ENCODE assay signal across 25 cellular contexts in the genomic region with DNA sequence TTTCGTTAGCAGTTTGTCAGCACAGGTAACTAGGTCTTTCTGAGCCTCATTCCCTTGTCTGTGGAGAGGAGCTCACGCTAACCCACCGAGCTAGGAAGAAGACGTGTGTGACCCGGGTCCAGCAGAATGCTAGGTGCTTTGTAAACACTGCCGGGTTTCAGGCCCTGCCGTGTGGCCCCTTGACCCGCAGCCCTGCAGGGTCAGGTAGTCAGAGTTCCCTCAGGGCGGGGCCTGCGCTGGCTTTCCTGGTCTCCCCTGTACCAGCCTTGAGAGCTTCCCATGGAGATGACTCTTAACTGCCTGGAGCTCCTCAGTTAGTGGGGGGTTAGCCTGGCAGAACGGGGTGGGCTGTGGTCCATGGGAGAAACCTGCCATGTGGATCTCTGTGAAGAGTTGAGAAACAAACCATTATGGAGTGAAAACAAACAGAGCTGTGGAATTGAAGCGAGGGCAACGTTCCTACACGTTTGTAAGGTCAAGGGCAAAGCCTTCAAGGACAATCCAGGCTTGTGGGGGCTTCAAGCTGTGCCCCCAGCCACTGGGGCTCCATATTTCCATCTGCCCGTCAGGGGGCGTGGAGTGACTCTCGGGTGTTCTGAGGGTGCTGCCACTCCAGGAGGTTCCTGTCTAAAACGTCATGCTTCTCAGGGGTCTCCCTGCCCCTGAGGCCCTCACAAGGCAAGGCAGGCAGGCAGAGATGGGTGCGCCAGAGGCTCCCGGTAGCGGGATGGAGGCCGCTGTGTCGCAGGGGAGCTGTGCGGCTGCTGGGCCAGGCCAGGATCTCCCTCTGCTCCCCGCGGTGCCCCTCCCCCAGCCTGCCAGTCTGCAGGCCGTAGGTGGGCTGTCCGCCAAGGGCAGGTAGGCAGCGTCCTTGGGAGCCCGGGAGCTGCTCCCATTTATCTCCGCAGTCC. TPM values are rescaled to one million over a fixed set of nuclear protein-coding genes. Genes with fewer than 3 reads are reported as not detected.
"Had no signal": no experiment of that assay in that cellular context is flagged by ENCODE, and none has a peak within 500 bp of the region (broad histone marks: within the 10 kb centered on the region; RNA-seq: fewer than 3 reads in every experiment).

No MANE protein-coding gene starts in this region.

- H3K9me3 Mint-ChIP-seq: activated CD4-positive, alpha-beta T cell treated with anti-CD3 and anti-CD28 coated beads, Interleukin-2, amount 10 ng/mL, durations not matched to agents 24 days and 14 days; activated CD8-positive, alpha-beta T cell treated with anti-CD3 and anti-CD28 coated beads for 36 hours; activated naive CD4-positive, alpha-beta T cell treated with anti-CD3 and anti-CD28 coated beads, Interleukin-2, amount 50 U/mL, for 72 hours; activated T-cell treated with anti-CD3 and anti-CD28 coated beads, Interleukin-2, amount 50 U/mL, for 24 hours; activated T-helper 2 cell treated with anti-CD3 and anti-CD28 coated beads, Interferon-gamma antibody, Interleukin-2, Interleukin-4, amounts not matched to agents 10 μg/mL and 5 μg/mL and 100 μg/mL, durations not matched to agents 14 hours and 24 hours and 36 hours; neural crest cell; T-cell had no signal

- H3K9me3 ChIP-seq: adrenal gland, esophagus muscularis mucosa, gastroesophageal sphincter, heart left ventricle, left lung, thyroid gland had no signal

- H3K27me3 ChIP-seq: thyroid gland had no signal

- H3K4me3 ChIP-seq: adrenal gland, esophagus muscularis mucosa, gastroesophageal sphincter, heart left ventricle, left lung, thyroid gland had no signal

- H3K36me3 Mint-ChIP-seq: activated naive CD4-positive, alpha-beta T cell treated with anti-CD3 and anti-CD28 coated beads, Interleukin-2, amount 50 U/mL, for 72 hours; T-cell had no signal

- H3K36me3 ChIP-seq: adrenal gland, esophagus muscularis mucosa, gastroesophageal sphincter, heart left ventricle, left lung, thyroid gland had no signal

- FAIRE-seq: astrocyte, bronchial epithelial cell, kidney had no signal

- H3K27me3 Mint-ChIP-seq: activated CD4-positive, alpha-beta T cell treated with anti-CD3 and anti-CD28 coated beads, Interleukin-2, amount 10 ng/mL, durations not matched to agents 24 days and 14 days had no signal

- H3K4me1 ChIP-seq: adrenal gland, esophagus muscularis mucosa, gastroesophageal sphincter, heart left ventricle, thyroid gland had no signal

- H3K27ac ChIP-seq: adrenal gland, esophagus muscularis mucosa, gastroesophageal sphincter, heart left ventricle, left lung, thyroid gland had no signal

- H3K27ac Mint-ChIP-seq: activated CD4-positive, alpha-beta T cell treated with anti-CD3 and anti-CD28 coated beads, Interleukin-2, amount 10 ng/mL, durations not matched to agents 24 days and 14 days; activated CD8-positive, alpha-beta T cell treated with anti-CD3 and anti-CD28 coated beads for 36 hours; activated naive CD4-positive, alpha-beta T cell treated with anti-CD3 and anti-CD28 coated beads, Interleukin-2, amount 50 U/mL, for 72 hours; activated T-cell treated with anti-CD3 and anti-CD28 coated beads, Interleukin-2, amount 50 U/mL, for 24 hours; activated T-helper 2 cell treated with anti-CD3 and anti-CD28 coated beads, Interferon-gamma antibody, Interleukin-2, Interleukin-4, amounts not matched to agents 10 μg/mL and 5 μg/mL and 100 μg/mL, durations not matched to agents 14 hours and 24 hours and 36 hours; T-cell had no signal

- ATAC-seq: activated CD8-positive, alpha-beta T cell treated with anti-CD3 and anti-CD28 coated beads for 36 hours; gastroesophageal sphincter; heart left ventricle; left lung; T-cell had no signal

- DNase-seq: activated CD4-positive, alpha-beta T cell treated with anti-CD3 and anti-CD28 coated beads, Interleukin-2, amount 10 ng/mL, durations not matched to agents 24 days and 14 days; activated CD8-positive, alpha-beta T cell treated with anti-CD3 and anti-CD28 coated beads for 36 hours; activated T-cell treated with anti-CD3 and anti-CD28 coated beads, Interleukin-2, amount 50 U/mL, for 24 hours; cerebellar nuclear complex; cortex of kidney; effector CD8-positive, alpha-beta T cell; heart left ventricle; kidney; left lung; mammary epithelial cell; stimulated activated CD8-positive, alpha-beta memory T cell treated with anti-CD3 and anti-CD28 coated beads, Interleukin-4, amount 100 ng/mL, for 48 hours; stimulated activated naive CD4-positive, alpha-beta T cell; T-cell; T-helper 9 cell; thyroid gland had no signal

- H3K4me3 Mint-ChIP-seq: activated CD4-positive, alpha-beta T cell treated with anti-CD3 and anti-CD28 coated beads, Interleukin-2, amount 10 ng/mL, durations not matched to agents 24 days and 14 days; activated CD8-positive, alpha-beta T cell treated with anti-CD3 and anti-CD28 coated beads for 36 hours; activated T-cell treated with anti-CD3 and anti-CD28 coated beads, Interleukin-2, amount 50 U/mL, for 24 hours; neural crest cell; T-cell had no signal

RNA-seq across cellular contexts. Expression of a gene that starts 23.8 kb away (rescaled TPM):
- total RNA-seq: activated CD4-positive, alpha-beta T cell treated with anti-CD3 and anti-CD28 coated beads, Interleukin-2, amount 10 ng/mL, durations not matched to agents 24 days and 14 days; activated CD8-positive, alpha-beta T cell treated with anti-CD3 and anti-CD28 coated beads for 36 hours; activated naive CD4-positive, alpha-beta T cell treated with anti-CD3 and anti-CD28 coated beads, Interleukin-2, amount 50 U/mL, for 72 hours; activated T-helper 2 cell treated with anti-CD3 and anti-CD28 coated beads, Interferon-gamma antibody, Interleukin-2, Interleukin-4, amounts not matched to agents 10 μg/mL and 5 μg/mL and 100 μg/mL, durations not matched to agents 14 hours and 24 hours and 36 hours; adrenal gland; endothelial cell of umbilical vein; esophagus muscularis mucosa; gastroesophageal sphincter; heart left ventricle; kidney; mammary epithelial cell; thyroid gland; urinary bladder had no signal
- polyA plus RNA-seq: adrenal gland, endothelial cell of umbilical vein, heart left ventricle, mammary epithelial cell had no signal
